Comparison of ENCODE assay signal across 8 cellular contexts in the genomic region with DNA sequence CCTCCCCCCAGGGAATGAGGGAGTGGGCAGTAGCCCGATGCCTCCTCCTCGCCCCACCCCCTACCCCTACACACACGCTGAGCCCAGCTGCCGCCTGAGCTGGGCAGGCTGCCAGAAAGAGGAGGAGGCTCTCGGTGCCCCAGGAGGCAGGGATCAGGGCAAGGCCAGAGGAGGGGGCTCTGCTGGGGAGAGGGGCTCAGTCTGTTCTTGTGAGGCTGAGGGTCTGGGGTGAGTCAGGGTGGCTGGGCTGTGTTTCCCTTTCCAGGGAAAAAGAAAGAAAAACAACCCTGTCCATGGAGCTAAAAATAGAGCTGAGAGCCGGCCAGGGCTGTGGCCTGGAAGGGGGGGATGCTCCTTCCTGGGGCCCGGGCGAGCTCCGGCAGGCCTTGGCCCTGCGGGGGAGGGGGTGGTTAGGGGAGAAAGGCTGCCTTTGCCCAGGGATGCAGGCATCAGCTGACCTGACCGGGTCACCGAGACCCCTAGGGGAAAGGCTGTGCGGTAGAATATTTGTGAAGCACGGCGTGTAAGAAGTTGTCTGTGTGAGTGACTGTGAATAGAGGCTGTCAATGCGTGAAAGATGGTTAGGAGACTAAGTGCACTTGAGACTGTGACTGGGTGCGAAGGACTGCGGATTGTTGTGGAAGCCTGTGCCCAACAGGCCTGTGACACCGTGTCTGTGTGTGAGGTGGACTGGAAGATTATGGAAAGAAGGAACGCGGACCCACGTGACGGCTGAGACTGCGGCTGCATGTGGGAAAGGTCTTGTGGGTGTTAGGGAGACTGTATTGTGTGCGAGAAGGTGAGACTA. TPM values are rescaled to one million over a fixed set of nuclear protein-coding genes. Genes with fewer than 3 reads are reported as not detected.
A peak's percentile ranks its signal among the peaks of the same experiment; 100 is the strongest.
DNase-seq lines count a peak whose midpoint lies in the region; ATAC-seq and TF ChIP-seq lines count a peak whose summit lies in the region.

No MANE protein-coding gene starts in this region.

- peaks cover 34% of the 10 kb centered on the region for H3K4me1 ChIP-seq in CD4-positive, CD25-positive, alpha-beta regulatory T cell (ENCODE audit: control insufficient read depth, insufficient read depth, low read length, poor library complexity, severe bottlenecking)
- H3K4me1 ChIP-seq in parathyroid adenoma = peaks cover 22% of the 10 kb centered on the region
- peaks cover 41% of the 10 kb centered on the region for H3K4me1 ChIP-seq in vagina

- H3K4me3 Mint-ChIP-seq in CD4-positive, CD25-positive, alpha-beta regulatory T cell = peak overlapping the region; percentile 89 to 99 (median 93)

- peak overlapping the region; percentile 83 for H3K27ac ChIP-seq in CD4-positive, CD25-positive, alpha-beta regulatory T cell (ENCODE audit: insufficient read depth, low read length, poor library complexity, severe bottlenecking)
- H3K27ac ChIP-seq in parathyroid adenoma (peak overlapping the region; percentile 94), vagina (peak overlapping the region; percentile 100)

- peaks cover 5 to 34% (median 20%) of the 10 kb centered on the region in 4 donors for H3K4me1 Mint-ChIP-seq in CD4-positive, CD25-positive, alpha-beta regulatory T cell

- H3K27me3 Mint-ChIP-seq in CD4-positive, CD25-positive, alpha-beta regulatory T cell = peaks cover 6% of the 10 kb centered on the region

- H3K36me3 Mint-ChIP-seq in CD4-positive, CD25-positive, alpha-beta regulatory T cell = peaks cover 4% of the 10 kb centered on the region

- peaks cover 3% of the 10 kb centered on the region for H3K79me2 ChIP-seq in parathyroid adenoma

- peak overlapping the region; percentile 75 for H3K4me3 ChIP-seq in CD4-positive, CD25-positive, alpha-beta regulatory T cell (ENCODE audit: low read depth, low read length)
- H3K4me3 ChIP-seq in parathyroid adenoma (ENCODE audit: low read depth, low read length) (peak overlapping the region; percentile 95), vagina (peak overlapping the region; percentile 79 to 92)

- peak; percentile 54 to 67 (median 63) for DNase-seq in CD4-positive, CD25-positive, alpha-beta regulatory T cell
- DNase-seq in NCI-H1417 (lab: John Stamatoyannopoulos, UW) (peak; percentile 80 to 95 (median 87)), SW480 (ENCODE audit: low spot score) (peak; percentile 71), amniotic epithelial cell (ENCODE audit: low read depth) (peak; percentile 79), cardiac septum (ENCODE audit: low spot score) (peak; percentile 91), vagina (ENCODE audit: extremely low spot score in 2 of 2) (no peak)

- peak overlapping the region; percentile 93 for H2AFZ ChIP-seq in parathyroid adenoma

- H3K9me3 ChIP-seq in CD4-positive, CD25-positive, alpha-beta regulatory T cell (ENCODE audit: control insufficient read depth in 2 of 2, low read length in 2 of 2) = no peaks in the 10 kb centered on the region
- H3K9me3 ChIP-seq in parathyroid adenoma (ENCODE audit: control insufficient read depth, low read length) = no peaks in the 10 kb centered on the region
- no peaks in the 10 kb centered on the region for H3K9me3 ChIP-seq in vagina

- H3K27ac Mint-ChIP-seq in CD4-positive, CD25-positive, alpha-beta regulatory T cell = peak overlapping the region; percentile 89 to 96 (median 92)

- H3K36me3 ChIP-seq in CD4-positive, CD25-positive, alpha-beta regulatory T cell (ENCODE audit: control insufficient read depth, insufficient read depth, low read length) = peaks cover 4% of the 10 kb centered on the region
- H3K36me3 ChIP-seq in parathyroid adenoma (ENCODE audit: control insufficient read depth, insufficient read depth, low read length) (no peaks in the 10 kb centered on the region), vagina (peaks cover 0 to 12% of the 10 kb centered on the region in 2 donors)

- no peaks in the 10 kb centered on the region for H3K27me3 ChIP-seq in CD4-positive, CD25-positive, alpha-beta regulatory T cell (ENCODE audit: control insufficient read depth, insufficient read depth, low read length)
- H3K27me3 ChIP-seq in parathyroid adenoma (ENCODE audit: control insufficient read depth, insufficient read depth, low read length) = no peaks in the 10 kb centered on the region
- no peaks in the 10 kb centered on the region for H3K27me3 ChIP-seq in vagina

- intact Hi-C loops in cardiac septum (cut with DNase I) (loop anchor here (2.0 to 5.0 kb wide), 2 partner anchors 32 to 64 kb away; a partner anchor contains a TSS), vagina (cut with DNase I) (loop anchor here (5.0 kb wide), 1 partner anchor 86 kb away; a partner anchor contains a TSS)

- H3K4me2 ChIP-seq in parathyroid adenoma (ENCODE audit: low read length) = peak overlapping the region; percentile 98

- TF ChIP-seq POLR2A in vagina (IDR thresholded peaks at IDR 0.05) = no peak

- no peaks in the 10 kb centered on the region for H3K9me3 Mint-ChIP-seq in CD4-positive, CD25-positive, alpha-beta regulatory T cell

- TF ChIP-seq CTCF in parathyroid adenoma (IDR thresholded peaks at IDR 0.05) (no peak), vagina (IDR thresholded peaks at IDR 0.05) (no peak)

- H3K9ac ChIP-seq in parathyroid adenoma = peak overlapping the region; percentile 93

- ATAC-seq in CD4-positive, CD25-positive, alpha-beta regulatory T cell (ENCODE audit: low read depth in 2 of 2) = peak in 1 of 2 donors; percentile 32
- ATAC-seq in GM21619 (IDR thresholded peaks at IDR 0.05; ENCODE audit: unreplicated experiment) = peak; percentile 17

RNA-seq across cellular contexts. Expression of a gene that starts 1.2 kb away (rescaled TPM):
- total RNA-seq in CD4-positive, CD25-positive, alpha-beta regulatory T cell = 19.3 TPM
- polyA plus RNA-seq in CD4-positive, CD25-positive, alpha-beta regulatory T cell = 10 to 100 TPM; 11.0 to 16.4 (median 12.3) TPM
- total RNA-seq in cardiac septum = 47.2 TPM
- 99.4 TPM for total RNA-seq in vagina

RNA-seq across cellular contexts. Expression of a gene that starts 11.0 kb away (rescaled TPM):
- total RNA-seq in CD4-positive, CD25-positive, alpha-beta regulatory T cell = 3.4 TPM
- 10 to 100 TPM in 1 of 4 donors, 1 to 10 TPM in 3; 3.8 to 12.8 (median 6.7) TPM for polyA plus RNA-seq in CD4-positive, CD25-positive, alpha-beta regulatory T cell
- 5.2 TPM for total RNA-seq in cardiac septum
- total RNA-seq in vagina = 5.2 TPM

RNA-seq across cellular contexts. Expression of a gene that starts 11.1 kb away (rescaled TPM):
- 40.2 TPM for total RNA-seq in CD4-positive, CD25-positive, alpha-beta regulatory T cell
- polyA plus RNA-seq in CD4-positive, CD25-positive, alpha-beta regulatory T cell = 100 to 1,000 TPM; 135 to 148 (median 137) TPM
- total RNA-seq in cardiac septum (51.7 TPM), vagina (85.4 TPM)

RNA-seq across cellular contexts. Expression of a gene that starts 29.1 kb away (rescaled TPM):
- total RNA-seq in CD4-positive, CD25-positive, alpha-beta regulatory T cell = 1.1 TPM
- polyA plus RNA-seq in CD4-positive, CD25-positive, alpha-beta regulatory T cell = under 1 TPM in 1 of 4 donors, not detected in 3; 0.61 TPM
- total RNA-seq in cardiac septum (1.0 TPM), vagina (6.4 TPM)

RNA-seq across cellular contexts. Expression of a gene that starts 32.5 kb away (rescaled TPM):
- 3.5 TPM for total RNA-seq in CD4-positive, CD25-positive, alpha-beta regulatory T cell
- 1 to 10 TPM in 1 of 4 donors, under 1 TPM in 3; 0.59 to 1.1 (median 0.70) TPM for polyA plus RNA-seq in CD4-positive, CD25-positive, alpha-beta regulatory T cell
- total RNA-seq in cardiac septum (0.40 TPM), vagina (1.5 TPM)

Comparison
In these comparisons a context has a peak if more than half of its experiments do, and no peak if none do; other contexts are left out.
1. DNase-seq: peak in CD4-positive, CD25-positive, alpha-beta regulatory T cell (3 of 3), NCI-H1417 (3 of 3), SW480 (single experiment), amniotic epithelial cell (single experiment) and cardiac septum (single experiment); none in vagina (0 of 2).
2. Peak in every context shown above with its lines, with median percentiles within 50 percentile points of each other: H3K27ac ChIP-seq and H3K4me3 ChIP-seq.